In the genomic region with DNA sequence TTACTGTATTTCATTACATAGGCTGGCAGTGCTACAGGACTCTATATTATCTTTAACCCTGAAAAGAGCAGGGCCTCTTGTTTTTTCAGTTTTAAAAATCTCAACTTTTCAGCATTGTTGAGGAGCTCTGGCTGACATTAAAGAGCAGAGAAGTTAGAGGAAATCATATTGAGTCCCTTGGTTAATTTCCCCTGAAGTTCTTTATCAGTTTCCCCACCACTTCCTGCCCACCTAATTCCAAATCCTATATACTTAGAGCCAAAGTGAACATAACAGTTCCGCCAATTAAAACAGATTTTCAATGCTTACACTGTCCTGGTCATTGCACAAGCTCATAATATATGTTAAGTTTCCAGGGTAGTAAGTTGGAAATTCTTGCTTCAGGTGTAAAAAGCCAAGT, we compare ENCODE assay signal across 2 cellular contexts.
TF ChIP-seq lines count a peak whose summit lies in the region.

No MANE protein-coding gene starts in this region.

TF ChIP-seq in endothelial cell of umbilical vein, 7 proteins besides CTCF, POLR2A, EP300 and RAD21 (continued from another document):
- TF ChIP-seq MYC (IDR thresholded peaks at IDR 0.05; ENCODE audit: low read depth, low read length) = no peak
- no peak for TF ChIP-seq FOS (IDR thresholded peaks at IDR 0.05; ENCODE audit: borderline replicate concordance, insufficient read depth, low read length)
- TF ChIP-seq EZH2 (IDR thresholded peaks at IDR 0.05; ENCODE audit: borderline replicate concordance, low read depth, low read length, severe bottlenecking) = no peak

TF ChIP-seq in SK-N-SH treated with all-trans-retinoic acid at 6 μM for 48 hours, 23 proteins besides CTCF, POLR2A, EP300 and RAD21:
- TF ChIP-seq, protein P1, sequence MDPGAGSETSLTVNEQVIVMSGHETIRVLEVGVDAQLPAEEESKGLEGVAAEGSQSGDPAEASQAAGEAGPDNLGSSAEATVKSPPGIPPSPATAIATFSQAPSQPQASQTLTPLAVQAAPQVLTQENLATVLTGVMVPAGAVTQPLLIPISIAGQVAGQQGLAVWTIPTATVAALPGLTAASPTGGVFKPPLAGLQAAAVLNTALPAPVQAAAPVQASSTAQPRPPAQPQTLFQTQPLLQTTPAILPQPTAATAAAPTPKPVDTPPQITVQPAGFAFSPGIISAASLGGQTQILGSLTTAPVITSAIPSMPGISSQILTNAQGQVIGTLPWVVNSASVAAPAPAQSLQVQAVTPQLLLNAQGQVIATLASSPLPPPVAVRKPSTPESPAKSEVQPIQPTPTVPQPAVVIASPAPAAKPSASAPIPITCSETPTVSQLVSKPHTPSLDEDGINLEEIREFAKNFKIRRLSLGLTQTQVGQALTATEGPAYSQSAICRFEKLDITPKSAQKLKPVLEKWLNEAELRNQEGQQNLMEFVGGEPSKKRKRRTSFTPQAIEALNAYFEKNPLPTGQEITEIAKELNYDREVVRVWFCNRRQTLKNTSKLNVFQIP (CRISPR knock-in tag; IDR thresholded peaks at IDR 0.05; ENCODE audit: borderline replicate concordance, low read depth) = no peak
- TF ChIP-seq, protein P2, sequence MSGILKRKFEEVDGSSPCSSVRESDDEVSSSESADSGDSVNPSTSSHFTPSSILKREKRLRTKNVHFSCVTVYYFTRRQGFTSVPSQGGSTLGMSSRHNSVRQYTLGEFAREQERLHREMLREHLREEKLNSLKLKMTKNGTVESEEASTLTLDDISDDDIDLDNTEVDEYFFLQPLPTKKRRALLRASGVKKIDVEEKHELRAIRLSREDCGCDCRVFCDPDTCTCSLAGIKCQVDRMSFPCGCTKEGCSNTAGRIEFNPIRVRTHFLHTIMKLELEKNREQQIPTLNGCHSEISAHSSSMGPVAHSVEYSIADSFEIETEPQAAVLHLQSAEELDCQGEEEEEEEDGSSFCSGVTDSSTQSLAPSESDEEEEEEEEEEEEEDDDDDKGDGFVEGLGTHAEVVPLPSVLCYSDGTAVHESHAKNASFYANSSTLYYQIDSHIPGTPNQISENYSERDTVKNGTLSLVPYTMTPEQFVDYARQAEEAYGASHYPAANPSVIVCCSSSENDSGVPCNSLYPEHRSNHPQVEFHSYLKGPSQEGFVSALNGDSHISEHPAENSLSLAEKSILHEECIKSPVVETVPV (CRISPR knock-in tag; IDR thresholded peaks at IDR 0.05) = no peak
- no peak for TF ChIP-seq ARNTL (CRISPR knock-in tag; IDR thresholded peaks at IDR 0.05; ENCODE audit: borderline replicate concordance, low read depth)
- TF ChIP-seq TCF4 (CRISPR knock-in tag; IDR thresholded peaks at IDR 0.05; ENCODE audit: borderline replicate concordance) = no peak
- no peak for TF ChIP-seq ZNF8 (CRISPR knock-in tag; IDR thresholded peaks at IDR 0.05)
- TF ChIP-seq, protein P3, sequence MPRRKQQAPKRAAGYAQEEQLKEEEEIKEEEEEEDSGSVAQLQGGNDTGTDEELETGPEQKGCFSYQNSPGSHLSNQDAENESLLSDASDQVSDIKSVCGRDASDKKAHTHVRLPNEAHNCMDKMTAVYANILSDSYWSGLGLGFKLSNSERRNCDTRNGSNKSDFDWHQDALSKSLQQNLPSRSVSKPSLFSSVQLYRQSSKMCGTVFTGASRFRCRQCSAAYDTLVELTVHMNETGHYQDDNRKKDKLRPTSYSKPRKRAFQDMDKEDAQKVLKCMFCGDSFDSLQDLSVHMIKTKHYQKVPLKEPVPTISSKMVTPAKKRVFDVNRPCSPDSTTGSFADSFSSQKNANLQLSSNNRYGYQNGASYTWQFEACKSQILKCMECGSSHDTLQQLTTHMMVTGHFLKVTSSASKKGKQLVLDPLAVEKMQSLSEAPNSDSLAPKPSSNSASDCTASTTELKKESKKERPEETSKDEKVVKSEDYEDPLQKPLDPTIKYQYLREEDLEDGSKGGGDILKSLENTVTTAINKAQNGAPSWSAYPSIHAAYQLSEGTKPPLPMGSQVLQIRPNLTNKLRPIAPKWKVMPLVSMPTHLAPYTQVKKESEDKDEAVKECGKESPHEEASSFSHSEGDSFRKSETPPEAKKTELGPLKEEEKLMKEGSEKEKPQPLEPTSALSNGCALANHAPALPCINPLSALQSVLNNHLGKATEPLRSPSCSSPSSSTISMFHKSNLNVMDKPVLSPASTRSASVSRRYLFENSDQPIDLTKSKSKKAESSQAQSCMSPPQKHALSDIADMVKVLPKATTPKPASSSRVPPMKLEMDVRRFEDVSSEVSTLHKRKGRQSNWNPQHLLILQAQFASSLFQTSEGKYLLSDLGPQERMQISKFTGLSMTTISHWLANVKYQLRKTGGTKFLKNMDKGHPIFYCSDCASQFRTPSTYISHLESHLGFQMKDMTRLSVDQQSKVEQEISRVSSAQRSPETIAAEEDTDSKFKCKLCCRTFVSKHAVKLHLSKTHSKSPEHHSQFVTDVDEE (CRISPR knock-in tag; IDR thresholded peaks at IDR 0.05) = no peak
